2 cellular contexts compared by ENCODE assay signal in the genomic region with DNA sequence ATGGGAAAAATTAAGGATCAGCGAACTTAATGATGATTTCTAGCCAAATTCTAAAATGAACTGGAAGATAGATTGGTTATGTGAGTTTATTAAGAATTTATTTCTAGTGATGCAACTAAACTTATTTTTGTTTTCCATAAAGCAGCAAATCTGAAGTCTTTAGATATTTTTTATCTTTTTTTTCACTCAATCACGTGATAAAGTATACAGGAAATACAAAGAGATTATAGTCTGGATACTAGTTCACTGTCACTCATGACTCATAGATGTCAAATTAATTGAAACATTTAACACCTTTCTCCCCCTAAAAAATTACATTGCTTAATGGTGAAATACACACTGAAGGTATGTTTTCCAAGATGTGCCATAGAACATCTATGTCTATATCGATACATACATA.
TF ChIP-seq lines count a peak whose summit lies in the region.

No MANE protein-coding gene starts in this region.

TF ChIP-seq in HepG2, 621 proteins besides CTCF, POLR2A, EP300 and RAD21:
- TF ChIP-seq, protein P1, sequence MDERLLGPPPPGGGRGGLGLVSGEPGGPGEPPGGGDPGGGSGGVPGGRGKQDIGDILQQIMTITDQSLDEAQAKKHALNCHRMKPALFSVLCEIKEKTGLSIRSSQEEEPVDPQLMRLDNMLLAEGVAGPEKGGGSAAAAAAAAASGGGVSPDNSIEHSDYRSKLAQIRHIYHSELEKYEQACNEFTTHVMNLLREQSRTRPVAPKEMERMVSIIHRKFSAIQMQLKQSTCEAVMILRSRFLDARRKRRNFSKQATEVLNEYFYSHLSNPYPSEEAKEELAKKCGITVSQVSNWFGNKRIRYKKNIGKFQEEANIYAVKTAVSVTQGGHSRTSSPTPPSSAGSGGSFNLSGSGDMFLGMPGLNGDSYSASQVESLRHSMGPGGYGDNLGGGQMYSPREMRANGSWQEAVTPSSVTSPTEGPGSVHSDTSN (CRISPR knock-in tag; IDR thresholded peaks at IDR 0.05), result no peak
- TF ChIP-seq RAD51 (IDR thresholded peaks at IDR 0.05; ENCODE audit: borderline replicate concordance) (peak; percentile 50; the same call in 1 of the 2 replicates), MIER3 (CRISPR knock-in tag; IDR thresholded peaks at IDR 0.05; ENCODE audit: borderline replicate concordance) (no peak)
TF ChIP-seq in HepG2: peak in this region for 1.

TF ChIP-seq in K562, 482 proteins besides CTCF, POLR2A, EP300 and RAD21 (continued from another document):
- TF ChIP-seq, protein P2, sequence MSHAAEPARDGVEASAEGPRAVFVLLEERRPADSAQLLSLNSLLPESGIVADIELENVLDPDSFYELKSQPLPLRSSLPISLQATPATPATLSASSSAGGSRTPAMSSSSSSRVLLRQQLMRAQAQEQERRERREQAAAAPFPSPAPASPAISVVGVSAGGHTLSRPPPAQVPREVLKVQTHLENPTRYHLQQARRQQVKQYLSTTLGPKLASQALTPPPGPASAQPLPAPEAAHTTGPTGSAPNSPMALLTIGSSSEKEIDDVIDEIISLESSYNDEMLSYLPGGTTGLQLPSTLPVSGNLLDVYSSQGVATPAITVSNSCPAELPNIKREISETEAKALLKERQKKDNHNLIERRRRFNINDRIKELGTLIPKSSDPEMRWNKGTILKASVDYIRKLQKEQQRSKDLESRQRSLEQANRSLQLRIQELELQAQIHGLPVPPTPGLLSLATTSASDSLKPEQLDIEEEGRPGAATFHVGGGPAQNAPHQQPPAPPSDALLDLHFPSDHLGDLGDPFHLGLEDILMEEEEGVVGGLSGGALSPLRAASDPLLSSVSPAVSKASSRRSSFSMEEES (CRISPR knock-in tag; IDR thresholded peaks at IDR 0.05), result peak; percentile 61
